In genomic region chr1:232725303-232726047, GRCh38 we compare ENCODE assay signal across 15 cellular contexts.
A peak's percentile ranks its signal among the peaks of the same experiment; 100 is the strongest.
DNase-seq lines count a peak whose midpoint lies in the region; TF ChIP-seq lines count a peak whose summit lies in the region.
"Had no signal": no experiment of that assay in that cellular context is flagged by ENCODE, and none has a peak within 500 bp of the region (broad histone marks: within the 10 kb centered on the region; RNA-seq: fewer than 3 reads in every experiment).

No MANE protein-coding gene starts in this region.

- H3K27ac Mint-ChIP-seq in nephron progenitor cell: peak overlapping the region; percentile 42
- H3K27ac Mint-ChIP-seq: activated T-helper 17 cell treated with anti-CD3 and anti-CD28 coated beads, Interleukin-2, amount 50 U/mL, for 72 hours had no signal

- H3K4me3 Mint-ChIP-seq in nephron progenitor cell: no peak overlapping the region
- H3K4me3 Mint-ChIP-seq: activated T-helper 17 cell treated with anti-CD3 and anti-CD28 coated beads, Interleukin-2, amount 50 U/mL, for 72 hours had no signal

- POLR2A ChIA-PET in HEK293 (lab: Yijun Ruan, JAX): no interaction called here

- H3K36me3 Mint-ChIP-seq in nephron progenitor cell (ENCODE audit: low read depth): no peaks in the 10 kb centered on the region

- CTCF ChIA-PET in HEK293 (lab: Yijun Ruan, JAX): interaction anchor here (1.3 kb wide), 1 partner anchor 12 kb away, joined by 3 read pairs; no protein-coding TSS in a partner anchor

- no peak overlapping the region for H3K27ac ChIP-seq in HEK293 (ENCODE audit: extremely low read depth, low read depth, low read length)
- no peak overlapping the region for H3K27ac ChIP-seq in SK-N-MC

- H3K4me1 Mint-ChIP-seq in nephron progenitor cell: peaks cover 11% of the 10 kb centered on the region
- H3K4me1 Mint-ChIP-seq: activated T-helper 17 cell treated with anti-CD3 and anti-CD28 coated beads, Interleukin-2, amount 50 U/mL, for 72 hours had no signal

- peaks cover 23% of the 10 kb centered on the region for H3K27me3 Mint-ChIP-seq in nephron progenitor cell (ENCODE audit: low read depth, poor library complexity)

- no peaks in the 10 kb centered on the region for H3K4me1 ChIP-seq in HEK293 (ENCODE audit: control insufficient read depth, insufficient read depth, low read length)
- H3K4me1 ChIP-seq: Caco-2 had no signal

- no peaks in the 10 kb centered on the region for H3K9me3 ChIP-seq in HEK293 (ENCODE audit: control insufficient read depth, insufficient read depth, low read depth, low read length)
- no peaks in the 10 kb centered on the region for H3K9me3 ChIP-seq in SK-N-MC (ENCODE audit: low read depth, low read length)
- H3K9me3 ChIP-seq: Caco-2 had no signal

- DNase-seq in ELR (ENCODE audit: low read depth) (peak; percentile 33), SK-N-MC (ENCODE audit: low read depth, low spot score) (no peak), nephron progenitor cell (no peak), iPS-NIHi11 (ENCODE audit: low spot score) (no peak), NCI-H446 (lab: John Stamatoyannopoulos, UW) (no peak)
- no peak for DNase-seq in activated CD8-positive, alpha-beta memory T cell treated with anti-CD3 and anti-CD28 coated beads, Interleukin-2, amount 50 U/mL, for 4 hours
- DNase-seq: activated CD4-positive, alpha-beta T cell treated with anti-CD3 and anti-CD28 coated beads for 1 hour; anterior cingulate cortex; Caco-2; HCEC 1CT; mesenchymal stem cell; NCI-H526; occipital lobe had no signal

- H3K36me3 ChIP-seq in HEK293 (ENCODE audit: control insufficient read depth in 2 of 2, insufficient read depth in 1 of 2, low read length in 2 of 2) (no peaks in the 10 kb centered on the region), SK-N-MC (ENCODE audit: insufficient read depth, low read length) (no peaks in the 10 kb centered on the region)

- no peak overlapping the region for H3K9ac ChIP-seq in SK-N-MC (ENCODE audit: insufficient read length)

- H3K4me3 ChIP-seq in HEK293 (ENCODE audit: low read depth, low read length): no peak overlapping the region
- H3K4me3 ChIP-seq in SK-N-MC: peak overlapping the region; percentile 44

- TF ChIP-seq CTCF in HEK293 (tag by site-specific recombination; IDR thresholded peaks at IDR 0.05) (no peak), nephron progenitor cell (IDR thresholded peaks at IDR 0.05) (no peak)

- H3K9me3 Mint-ChIP-seq in nephron progenitor cell: peaks cover 3% of the 10 kb centered on the region
- H3K9me3 Mint-ChIP-seq: activated T-helper 17 cell treated with anti-CD3 and anti-CD28 coated beads, Interleukin-2, amount 50 U/mL, for 72 hours had no signal

TF ChIP-seq in HEK293, 187 proteins besides CTCF, POLR2A, EP300 and RAD21:
- TF ChIP-seq KLF1 (tag by site-specific recombination; IDR thresholded peaks at IDR 0.05): peak; percentile 32; the same call in 1 of the 2 replicates
- TF ChIP-seq SALL2 (tag by site-specific recombination; IDR thresholded peaks at IDR 0.05; ENCODE audit: borderline replicate concordance): no peak
- no peak for TF ChIP-seq ZFP41 (tag by site-specific recombination; IDR thresholded peaks at IDR 0.05; ENCODE audit: borderline replicate concordance)
- TF ChIP-seq ZBTB17 (tag by site-specific recombination; IDR thresholded peaks at IDR 0.05): peak; percentile 94
- no peak for TF ChIP-seq ZNF624 (tag by site-specific recombination; IDR thresholded peaks at IDR 0.05)
- peak; percentile 33; the same call in 1 of the 2 replicates for TF ChIP-seq PRDM10 (tag by site-specific recombination; IDR thresholded peaks at IDR 0.05)
